12 cellular contexts compared by ENCODE assay signal in the genomic region with DNA sequence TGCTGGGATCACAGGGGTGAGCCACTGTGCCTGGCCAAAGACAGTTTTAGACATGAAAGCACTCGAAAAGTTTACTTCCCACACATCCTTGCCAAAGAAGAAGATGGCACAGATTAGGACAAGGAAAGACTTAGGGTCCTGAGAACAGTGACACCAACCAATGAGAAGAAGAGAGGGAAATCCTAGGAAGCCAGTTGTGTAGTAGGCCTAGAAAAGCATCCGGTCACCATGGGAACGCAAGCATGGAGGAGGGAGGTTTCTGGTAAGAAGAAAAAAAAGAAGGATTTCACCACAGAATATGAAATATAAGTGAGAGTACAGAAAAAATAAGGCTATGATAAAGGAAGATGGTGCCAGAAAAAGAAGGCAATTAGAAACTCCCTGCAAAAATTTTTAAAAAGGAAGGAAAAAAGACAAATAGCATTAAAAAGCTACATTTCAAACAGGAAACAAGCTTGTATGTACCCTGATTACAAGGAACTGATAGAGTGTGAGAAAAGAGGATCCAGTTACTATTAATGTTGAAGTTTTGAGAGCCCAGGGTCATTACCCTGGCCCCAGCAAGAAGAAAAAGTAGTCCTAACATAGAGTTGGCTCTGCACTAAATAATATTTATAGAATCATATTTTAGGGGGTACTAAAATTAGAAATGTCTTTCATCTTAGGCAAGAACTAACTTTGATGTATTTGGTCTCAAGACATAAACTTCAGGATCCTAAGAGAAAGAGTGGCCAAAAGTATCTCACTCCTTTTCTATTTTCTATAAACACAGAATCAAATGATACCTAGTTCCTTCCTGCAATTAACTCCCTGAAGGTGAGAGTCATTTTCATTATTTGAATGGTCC. TPM values are rescaled to one million over a fixed set of nuclear protein-coding genes. Genes with fewer than 3 reads are reported as not detected.
A peak's percentile ranks its signal among the peaks of the same experiment; 100 is the strongest.
DNase-seq lines count a peak whose midpoint lies in the region; ATAC-seq, FAIRE-seq and TF ChIP-seq lines count a peak whose summit lies in the region.
"Had no signal": no experiment of that assay in that cellular context is flagged by ENCODE, and none has a peak within 500 bp of the region (broad histone marks: within the 10 kb centered on the region; RNA-seq: fewer than 3 reads in every experiment).

No MANE protein-coding gene starts in this region.

- H3K36me3 ChIP-seq in skeletal muscle tissue (ENCODE audit: control insufficient read depth in 3 of 3, insufficient read depth in 3 of 3, low read length in 3 of 3) (no peaks in the 10 kb centered on the region), MG63 (no peaks in the 10 kb centered on the region), H7 (replicated peaks; ENCODE audit: control insufficient read depth, insufficient read depth, low read length) (no peaks in the 10 kb centered on the region)

- ATAC-seq in HG03175 (IDR thresholded peaks at IDR 0.05; ENCODE audit: unreplicated experiment) (peak; percentile 54), GM21381 (IDR thresholded peaks at IDR 0.05; ENCODE audit: unreplicated experiment) (no peak)
- ATAC-seq: foreskin keratinocyte had no signal

- intact Hi-C loops in dorsolateral prefrontal cortex (cut with DNase I): loop anchor here (5.0 kb wide), 2 partner anchors 68 to 88 kb away; no protein-coding TSS in a partner anchor

- H3K4me1 ChIP-seq in skeletal muscle tissue (ENCODE audit: control insufficient read depth in 3 of 3, insufficient read depth in 3 of 3, low read length in 3 of 3): peaks cover 12 to 25% (median 24%) of the 10 kb centered on the region in 3 donors

- no peaks in the 10 kb centered on the region for H3K27me3 ChIP-seq in dorsolateral prefrontal cortex
- no peaks in the 10 kb centered on the region for H3K27me3 ChIP-seq in skeletal muscle tissue (ENCODE audit: control insufficient read depth in 3 of 3, insufficient read depth in 3 of 3, low read length in 3 of 3)
- no peaks in the 10 kb centered on the region for H3K27me3 ChIP-seq in MG63
- no peaks in the 10 kb centered on the region for H3K27me3 ChIP-seq in H7 (ENCODE audit: control insufficient read depth, insufficient read depth, low read length)
- H3K27me3 ChIP-seq: foreskin keratinocyte had no signal

- DNase-seq in GM18507 (ENCODE audit: extremely low spot score, insufficient read length, low read depth): no peak
- peak in 1 of 10 donors; percentile 56 for DNase-seq in dorsolateral prefrontal cortex
- DNase-seq in MG63: no peak
- DNase-seq in H7: no peak
- DNase-seq in foreskin melanocyte: no peak
- DNase-seq: activated CD4-positive, alpha-beta T cell treated with anti-CD3 and anti-CD28 coated beads for 1 hour; activated gamma-delta T cell treated with Interleukin-2 at 50 U/mL for 16 hours; foreskin keratinocyte; KBM-7 had no signal

- FAIRE-seq in GM18507 (lab: Jason Lieb, UNC): peak; percentile 59

- H3K4me3 ChIP-seq in dorsolateral prefrontal cortex (peak overlapping the region in 22 of 59 donors; percentile 1 to 37 (median 14)), skeletal muscle tissue (ENCODE audit: low read length in 3 of 3) (no peak overlapping the region), MG63 (no peak overlapping the region), H7 (ENCODE audit: insufficient read depth, low read depth, low read length) (no peak overlapping the region)

- peak overlapping the region; percentile 35 to 96 (median 90) for H3K27ac ChIP-seq in dorsolateral prefrontal cortex
- H3K27ac ChIP-seq in skeletal muscle tissue (ENCODE audit: low read depth, low read length): peak overlapping the region; percentile 23
- H3K27ac ChIP-seq: foreskin keratinocyte had no signal

- H3K9me3 ChIP-seq in skeletal muscle tissue (ENCODE audit: control insufficient read depth in 3 of 3, low read length in 3 of 3) (no peaks in the 10 kb centered on the region), MG63 (no peaks in the 10 kb centered on the region)

- no peak for TF ChIP-seq CTCF in dorsolateral prefrontal cortex (IDR thresholded peaks at IDR 0.05 in 54 of 56, conservative IDR thresholded peaks at IDR 0.05 in 2 of 56; ENCODE audit: low read depth in 1 of 56, partially characterized antibody in 56 of 56)

- no peak overlapping the region for H3K9ac ChIP-seq in skeletal muscle tissue (ENCODE audit: low read depth in 1 of 3, low read length in 3 of 3)

RNA-seq across cellular contexts. Expression of a gene that starts 16.1 kb away (rescaled TPM):
- total RNA-seq in dorsolateral prefrontal cortex (10 to 100 TPM; 19.2 to 62.8 (median 43.8) TPM), skeletal muscle tissue (5.7 TPM)
- 1.5 and 3.8 TPM in 2 replicates for total RNA-seq in MG63 (2014; rRNA removed; shearing (Covaris generic); ENCODE audit: low replicate concordance)
- 3.1 and 3.4 TPM in 2 replicates for total RNA-seq in H7 (2014; rRNA removed; shearing (Covaris generic))
